10 cellular contexts compared by ENCODE assay signal in the genomic region with DNA sequence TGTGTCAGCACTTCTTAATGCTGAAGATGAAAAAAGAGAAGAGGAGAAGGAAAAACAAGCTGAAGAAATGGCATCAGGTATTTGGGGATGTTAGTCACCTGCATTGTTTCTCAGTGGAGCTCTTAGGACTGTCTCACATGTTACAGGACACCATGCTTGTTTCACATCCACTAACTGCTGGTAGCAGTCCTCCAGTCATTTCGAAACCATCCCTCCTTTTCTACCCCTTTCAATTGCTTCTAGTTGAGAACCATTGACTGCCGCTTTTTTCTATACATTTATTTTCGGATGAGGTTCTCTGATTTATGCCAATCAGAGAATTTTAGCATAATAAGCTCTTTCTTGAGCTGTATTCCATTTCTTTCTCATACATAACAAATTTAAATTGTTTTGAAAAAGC.
DNase-seq lines count a peak whose midpoint lies in the region; ATAC-seq lines count a peak whose summit lies in the region.
"Had no signal": no experiment of that assay in that cellular context is flagged by ENCODE, and none has a peak within 500 bp of the region (broad histone marks: within the 10 kb centered on the region; RNA-seq: fewer than 3 reads in every experiment).

No MANE protein-coding gene starts in this region.

- H3K4me1 Mint-ChIP-seq in activated naive CD8-positive, alpha-beta T cell treated with anti-CD3 and anti-CD28 coated beads, Interleukin-2, amount 50 U/mL, for 24 hours, result peaks cover 29% of the 10 kb centered on the region

- H3K36me3 Mint-ChIP-seq in activated naive CD8-positive, alpha-beta T cell treated with anti-CD3 and anti-CD28 coated beads, Interleukin-2, amount 50 U/mL, for 24 hours (ENCODE audit: low read depth), result peaks cover 49% of the 10 kb centered on the region

- H3K4me3 Mint-ChIP-seq in activated naive CD8-positive, alpha-beta T cell treated with anti-CD3 and anti-CD28 coated beads, Interleukin-2, amount 50 U/mL, for 24 hours, result no peak overlapping the region

- DNase-seq in activated naive CD8-positive, alpha-beta T cell treated with anti-CD3 and anti-CD28 coated beads, Interleukin-2, amount 50 U/mL, for 24 hours, result no peak
- DNase-seq in DMS114 treated with DMSO at 0.1 percent for 48 hours (lab: John Stamatoyannopoulos, UW; ENCODE audit: unreplicated experiment) (no peak), OCI-M2 (lab: John Stamatoyannopoulos, UW; ENCODE audit: unreplicated experiment) (no peak), NCI-H510A treated with DMSO at 0.1 percent for 48 hours (lab: John Stamatoyannopoulos, UW) (no peak), HuH-7.5 (ENCODE audit: low spot score) (no peak)
- DNase-seq: effector memory CD4-positive, alpha-beta T cell; pancreas had no signal

- H3K9me3 Mint-ChIP-seq in activated naive CD8-positive, alpha-beta T cell treated with anti-CD3 and anti-CD28 coated beads, Interleukin-2, amount 50 U/mL, for 24 hours, result no peaks in the 10 kb centered on the region

- H3K27me3 Mint-ChIP-seq in activated naive CD8-positive, alpha-beta T cell treated with anti-CD3 and anti-CD28 coated beads, Interleukin-2, amount 50 U/mL, for 24 hours, result no peaks in the 10 kb centered on the region

- no peak overlapping the region for H3K27ac Mint-ChIP-seq in activated naive CD8-positive, alpha-beta T cell treated with anti-CD3 and anti-CD28 coated beads, Interleukin-2, amount 50 U/mL, for 24 hours

- ATAC-seq in GM18867 (IDR thresholded peaks at IDR 0.05; ENCODE audit: unreplicated experiment), result peak; percentile 100
- ATAC-seq in GM21515 (IDR thresholded peaks at IDR 0.05; ENCODE audit: unreplicated experiment), result peak; percentile 100
- ATAC-seq in HG03175 (IDR thresholded peaks at IDR 0.05; ENCODE audit: unreplicated experiment), result peak; percentile 100
- peak; percentile 86 for ATAC-seq in activated naive CD8-positive, alpha-beta T cell treated with anti-CD3 and anti-CD28 coated beads, Interleukin-2, amount 50 U/mL, for 24 hours
- ATAC-seq: pancreas had no signal
